17 cellular contexts compared by ENCODE assay signal in the genomic region with DNA sequence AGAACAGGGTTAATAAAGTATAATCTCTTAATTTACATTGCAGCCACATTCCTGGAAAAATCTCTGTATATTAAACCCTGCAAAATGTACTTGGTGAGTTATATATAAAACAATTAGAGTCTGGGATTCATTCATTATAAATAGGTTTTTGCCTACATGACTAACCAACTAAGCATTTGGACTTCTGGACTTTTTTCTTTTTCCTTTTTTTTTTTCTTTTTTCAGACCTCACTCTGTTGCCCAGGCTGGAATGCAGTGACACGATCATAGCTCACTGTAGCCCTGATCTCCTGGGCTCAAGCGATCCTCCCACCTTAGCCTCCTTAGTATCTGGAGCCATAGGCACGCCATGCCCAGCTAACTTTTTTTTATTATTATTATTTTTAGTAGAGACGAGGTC. TPM values are rescaled to one million over a fixed set of nuclear protein-coding genes. Genes with fewer than 3 reads are reported as not detected.
DNase-seq lines count a peak whose midpoint lies in the region; ATAC-seq and TF ChIP-seq lines count a peak whose summit lies in the region.
"Had no signal": no experiment of that assay in that cellular context is flagged by ENCODE, and none has a peak within 500 bp of the region (broad histone marks: within the 10 kb centered on the region; RNA-seq: fewer than 3 reads in every experiment).

No MANE protein-coding gene starts in this region.

- no peaks in the 10 kb centered on the region for H3K9me3 Mint-ChIP-seq in chondrocyte (ENCODE audit: low read depth)
- H3K9me3 Mint-ChIP-seq in T-helper 2 cell treated with Interferon-gamma antibody and Interleukin-4, amounts not matched to agents 5 μg/mL and 100 μg/mL, for 36 hours = no peaks in the 10 kb centered on the region
- H3K9me3 Mint-ChIP-seq: activated naive CD4-positive, alpha-beta T cell treated with anti-CD3 and anti-CD28 coated beads for 36 hours; neural progenitor cell; stimulated activated naive CD8-positive, alpha-beta T cell treated with anti-CD3 and anti-CD28 coated beads, Interleukin-15, amount 100 ng/mL, for 72 hours had no signal

- no peak for TF ChIP-seq CTCF in chondrocyte (IDR thresholded peaks at IDR 0.05)

- DNase-seq in AG08395 (ENCODE audit: low spot score) (peak; percentile 32), M059J (ENCODE audit: low read depth) (peak; percentile 70), chondrocyte (ENCODE audit: low spot score) (no peak), kidney tubule cell (ENCODE audit: low spot score) (peak; percentile 69), NCI-H82 treated with DMSO at 0.1 percent for 48 hours (lab: John Stamatoyannopoulos, UW; ENCODE audit: unreplicated experiment) (no peak), iPS-NIHi7 (ENCODE audit: extremely low spot score) (no peak)
- no peak for DNase-seq in T-helper 2 cell treated with Interferon-gamma antibody and Interleukin-4, amounts not matched to agents 5 μg/mL and 100 μg/mL, for 36 hours (ENCODE audit: low spot score)
- DNase-seq: activated CD4-positive, alpha-beta T cell treated with anti-CD3 and anti-CD28 coated beads, Interleukin-2, amount 50 U/mL, for 4 hours; activated naive CD4-positive, alpha-beta T cell treated with anti-CD3 and anti-CD28 coated beads for 36 hours; activated T-cell treated with anti-CD3 and anti-CD28 coated beads, Interleukin-2, amount 50 U/mL, for 1 hour; Calu3; erythroblast; left cardiac atrium; NCI-H526; stimulated activated naive CD8-positive, alpha-beta T cell treated with anti-CD3 and anti-CD28 coated beads, Interleukin-15, amount 100 ng/mL, for 72 hours had no signal

- no peaks in the 10 kb centered on the region for H3K36me3 Mint-ChIP-seq in chondrocyte (ENCODE audit: low read depth)
- H3K36me3 Mint-ChIP-seq in T-helper 2 cell treated with Interferon-gamma antibody and Interleukin-4, amounts not matched to agents 5 μg/mL and 100 μg/mL, for 36 hours (ENCODE audit: low read depth) = peaks cover 12% of the 10 kb centered on the region

- no peak for ATAC-seq in GM18870 (IDR thresholded peaks at IDR 0.05; ENCODE audit: unreplicated experiment)
- ATAC-seq: left cardiac atrium; stimulated activated naive CD8-positive, alpha-beta T cell treated with anti-CD3 and anti-CD28 coated beads, Interleukin-15, amount 100 ng/mL, for 72 hours had no signal

- H3K27ac Mint-ChIP-seq in chondrocyte (ENCODE audit: unreplicated experiment) = peak overlapping the region; percentile 85
- no peak overlapping the region for H3K27ac Mint-ChIP-seq in T-helper 2 cell treated with Interferon-gamma antibody and Interleukin-4, amounts not matched to agents 5 μg/mL and 100 μg/mL, for 36 hours
- H3K27ac Mint-ChIP-seq: activated naive CD4-positive, alpha-beta T cell treated with anti-CD3 and anti-CD28 coated beads for 36 hours; neural progenitor cell; stimulated activated naive CD8-positive, alpha-beta T cell treated with anti-CD3 and anti-CD28 coated beads, Interleukin-15, amount 100 ng/mL, for 72 hours had no signal

- H3K4me3 Mint-ChIP-seq in chondrocyte (ENCODE audit: unreplicated experiment) = no peak overlapping the region
- H3K4me3 Mint-ChIP-seq in T-helper 2 cell treated with Interferon-gamma antibody and Interleukin-4, amounts not matched to agents 5 μg/mL and 100 μg/mL, for 36 hours = no peak overlapping the region
- H3K4me3 Mint-ChIP-seq: activated naive CD4-positive, alpha-beta T cell treated with anti-CD3 and anti-CD28 coated beads for 36 hours; neural progenitor cell; stimulated activated naive CD8-positive, alpha-beta T cell treated with anti-CD3 and anti-CD28 coated beads, Interleukin-15, amount 100 ng/mL, for 72 hours had no signal

- no peaks in the 10 kb centered on the region for H3K27me3 Mint-ChIP-seq in chondrocyte (ENCODE audit: low read depth)
- no peaks in the 10 kb centered on the region for H3K27me3 Mint-ChIP-seq in T-helper 2 cell treated with Interferon-gamma antibody and Interleukin-4, amounts not matched to agents 5 μg/mL and 100 μg/mL, for 36 hours (ENCODE audit: low read depth)
- H3K27me3 Mint-ChIP-seq: stimulated activated naive CD8-positive, alpha-beta T cell treated with anti-CD3 and anti-CD28 coated beads, Interleukin-15, amount 100 ng/mL, for 72 hours had no signal

- peaks cover 53% of the 10 kb centered on the region for H3K4me1 Mint-ChIP-seq in chondrocyte (ENCODE audit: low read depth)
- H3K4me1 Mint-ChIP-seq in T-helper 2 cell treated with Interferon-gamma antibody and Interleukin-4, amounts not matched to agents 5 μg/mL and 100 μg/mL, for 36 hours (ENCODE audit: low read depth) = peaks cover 26% of the 10 kb centered on the region

RNA-seq across cellular contexts. Expression of gene DNAJC13, which starts 4.5 kb away (rescaled TPM):
- total RNA-seq in M059J (2014; rRNA removed; shearing (Covaris generic)) = 30.8 and 43.0 TPM in 2 replicates
- total RNA-seq in chondrocyte = 49.1 to 61.4 TPM (median 51.8 TPM) in 3 replicates

Comparison
In these comparisons a context has a peak if more than half of its experiments do, and no peak if none do; other contexts are left out.
1. DNase-seq: peak in AG08395 (single experiment), M059J (single experiment) and kidney tubule cell (single experiment); none in chondrocyte (single experiment), NCI-H82 treated with DMSO at 0.1 percent for 48 hours (single experiment), T-helper 2 cell treated with Interferon-gamma antibody and Interleukin-4, amounts not matched to agents 5 μg/mL and 100 μg/mL, for 36 hours (single experiment) and iPS-NIHi7 (single experiment).